32 cellular contexts compared by ENCODE assay signal in the genomic region with DNA sequence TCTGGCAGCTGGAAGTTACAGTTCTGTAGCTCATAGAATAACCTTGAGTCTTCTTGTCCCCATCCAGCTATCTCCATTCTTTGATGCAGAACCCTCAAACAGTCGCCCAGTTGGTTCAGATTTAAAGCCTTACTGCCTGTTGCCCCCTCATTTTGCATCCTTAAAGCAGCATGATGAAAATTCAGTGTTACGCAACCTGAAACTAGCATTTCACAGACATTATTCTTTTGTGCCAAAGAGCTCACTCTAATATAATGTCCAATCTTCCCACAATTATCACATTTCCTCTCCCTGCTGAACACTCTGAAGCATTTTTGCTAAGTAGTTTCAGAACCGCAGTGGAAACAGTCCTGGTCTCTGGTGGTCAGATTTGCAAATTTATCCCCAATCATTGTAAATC.
"Had no signal": no experiment of that assay in that cellular context is flagged by ENCODE, and none has a peak within 500 bp of the region (broad histone marks: within the 10 kb centered on the region; RNA-seq: fewer than 3 reads in every experiment).

No MANE protein-coding gene starts in this region.

- H3K4me1 Mint-ChIP-seq: stimulated activated effector memory CD8-positive, alpha-beta T cell treated with anti-CD3 and anti-CD28 coated beads, Interleukin-12 subunit alpha, Interleukin-12 subunit beta, amount 100 ng/mL, for 72 hours had no signal

- H3K4me3 Mint-ChIP-seq: activated T-cell treated with anti-CD3 and anti-CD28 coated beads, Interleukin-2, amount 50 U/mL, for 72 hours; natural killer cell treated with Interleukin-12 subunit alpha and Interleukin-12 subunit beta and Interleukin-15 and Interleukin-18, amount 100 ng/mL, for 72 hours; stimulated activated effector memory CD8-positive, alpha-beta T cell treated with anti-CD3 and anti-CD28 coated beads, Interleukin-12 subunit alpha, Interleukin-12 subunit beta, amount 100 ng/mL, for 72 hours had no signal

- H3K36me3 ChIP-seq: adrenal gland, esophagus muscularis mucosa, gastroesophageal sphincter, stomach, thyroid gland, upper lobe of left lung, vagina had no signal

- H3K4me1 ChIP-seq: adrenal gland, body of pancreas, esophagus muscularis mucosa, gastroesophageal sphincter, stomach, thyroid gland, upper lobe of left lung, vagina had no signal

- H3K27ac ChIP-seq: adrenal gland, body of pancreas, esophagus muscularis mucosa, gastroesophageal sphincter, skin epidermis, stomach, thyroid gland, upper lobe of left lung, vagina, VCaP had no signal

- H3K36me3 Mint-ChIP-seq: activated naive CD4-positive, alpha-beta T cell treated with anti-CD3 and anti-CD28 coated beads, Interleukin-2, amount 50 U/mL, for 72 hours; natural killer cell treated with Interleukin-12 subunit alpha and Interleukin-12 subunit beta and Interleukin-15 and Interleukin-18, amount 100 ng/mL, for 72 hours; stimulated activated effector memory CD8-positive, alpha-beta T cell treated with anti-CD3 and anti-CD28 coated beads, Interleukin-12 subunit alpha, Interleukin-12 subunit beta, amount 100 ng/mL, for 72 hours had no signal

- H3K9me3 Mint-ChIP-seq: activated T-cell treated with anti-CD3 and anti-CD28 coated beads, Interleukin-2, amount 50 U/mL, for 72 hours; natural killer cell treated with Interleukin-12 subunit alpha and Interleukin-12 subunit beta and Interleukin-15 and Interleukin-18, amount 100 ng/mL, for 72 hours; stimulated activated effector memory CD8-positive, alpha-beta T cell treated with anti-CD3 and anti-CD28 coated beads, Interleukin-12 subunit alpha, Interleukin-12 subunit beta, amount 100 ng/mL, for 72 hours had no signal

- H3K4me3 ChIP-seq: adrenal gland, body of pancreas, esophagus muscularis mucosa, gastroesophageal sphincter, mucosa of descending colon, skin epidermis, stomach, thyroid gland, upper lobe of left lung, vagina had no signal

- H3K27ac Mint-ChIP-seq: activated naive CD4-positive, alpha-beta T cell treated with anti-CD3 and anti-CD28 coated beads, Interleukin-2, amount 50 U/mL, for 72 hours; activated T-cell treated with anti-CD3 and anti-CD28 coated beads, Interleukin-2, amount 50 U/mL, for 72 hours; natural killer cell treated with Interleukin-12 subunit alpha and Interleukin-12 subunit beta and Interleukin-15 and Interleukin-18, amount 100 ng/mL, for 72 hours; stimulated activated effector memory CD8-positive, alpha-beta T cell treated with anti-CD3 and anti-CD28 coated beads, Interleukin-12 subunit alpha, Interleukin-12 subunit beta, amount 100 ng/mL, for 72 hours had no signal

- ATAC-seq: activated naive CD4-positive, alpha-beta T cell treated with anti-CD3 and anti-CD28 coated beads, Interleukin-2, amount 50 U/mL, for 72 hours; activated T-cell treated with anti-CD3 and anti-CD28 coated beads, Interleukin-2, amount 50 U/mL, for 72 hours; body of pancreas; gastroesophageal sphincter; left cardiac atrium; left ventricle myocardium superior; mucosa of descending colon; natural killer cell treated with Interleukin-12 subunit alpha and Interleukin-12 subunit beta and Interleukin-15 and Interleukin-18, amount 100 ng/mL, for 72 hours; right cardiac atrium; stimulated activated effector memory CD8-positive, alpha-beta T cell treated with anti-CD3 and anti-CD28 coated beads, Interleukin-12 subunit alpha, Interleukin-12 subunit beta, amount 100 ng/mL, for 72 hours had no signal

- DNase-seq: activated CD4-positive, alpha-beta T cell treated with anti-CD3 and anti-CD28 coated beads for 4 hours; activated CD4-positive, alpha-beta T cell treated with anti-CD3 and anti-CD28 coated beads, Interleukin-2, amount 50 U/mL, for 4 hours; activated naive CD4-positive, alpha-beta T cell; activated T-cell treated with anti-CD3 and anti-CD28 coated beads for 4 hours; activated T-cell treated with anti-CD3 and anti-CD28 coated beads, Interleukin-2, amount 50 U/mL, for 72 hours; adrenal gland; aorta; body of pancreas; dermis blood vessel endothelial cell; effector CD4-positive, alpha-beta T cell; hippocampal formation; left cardiac atrium; left ventricle myocardium superior; mucosa of descending colon; posterior cingulate gyrus; right cardiac atrium; stimulated activated CD4-positive, alpha-beta T cell treated with anti-CD3 and anti-CD28 coated beads, Interleukin-12 subunit alpha, Interleukin-12 subunit beta, amount 100 ng/mL, for 4 hours; stimulated activated CD4-positive, alpha-beta T cell treated with anti-CD3 and anti-CD28 coated beads, Interleukin-4, amount 100 ng/mL, for 24 hours; stomach; thyroid gland; upper lobe of left lung had no signal

- FAIRE-seq: colon, keratinocyte, TTC549 had no signal

- H3K27me3 Mint-ChIP-seq: natural killer cell treated with Interleukin-12 subunit alpha and Interleukin-12 subunit beta and Interleukin-15 and Interleukin-18, amount 100 ng/mL, for 72 hours had no signal

- H3K9me3 ChIP-seq: adrenal gland, body of pancreas, esophagus muscularis mucosa, gastroesophageal sphincter, mucosa of descending colon, stomach, thyroid gland, upper lobe of left lung, vagina had no signal

- H3K27me3 ChIP-seq: adrenal gland, body of pancreas, esophagus muscularis mucosa, gastroesophageal sphincter, thyroid gland, upper lobe of left lung, vagina had no signal
